1 cellular context compared by ENCODE assay signal in genomic region chr11:73965076-73965763, GRCh38.
TF ChIP-seq lines count a peak whose summit lies in the region.

No MANE protein-coding gene starts in this region.

TF ChIP-seq in HCT116, 20 proteins besides CTCF, POLR2A, EP300 and RAD21 (continued from another document):
- TF ChIP-seq EZH2 (IDR thresholded peaks at IDR 0.05) = no peak
- no peak for TF ChIP-seq SIN3A (IDR thresholded peaks at IDR 0.05; ENCODE audit: low read depth)
- no peak for TF ChIP-seq EGR1 (IDR thresholded peaks at IDR 0.05; ENCODE audit: low read depth)
- no peak for TF ChIP-seq REST (IDR thresholded peaks at IDR 0.05; ENCODE audit: low read depth)
- no peak for TF ChIP-seq ZFX (IDR thresholded peaks at IDR 0.05)
- TF ChIP-seq TCF7L2 (IDR thresholded peaks at IDR 0.05; ENCODE audit: borderline replicate concordance, extremely low read depth, insufficient read depth, insufficient read length) = no peak
- TF ChIP-seq ZNF274 (IDR thresholded peaks at IDR 0.05; ENCODE audit: low read depth, low read length) = no peak
